8 cellular contexts compared by ENCODE assay signal in the genomic region with DNA sequence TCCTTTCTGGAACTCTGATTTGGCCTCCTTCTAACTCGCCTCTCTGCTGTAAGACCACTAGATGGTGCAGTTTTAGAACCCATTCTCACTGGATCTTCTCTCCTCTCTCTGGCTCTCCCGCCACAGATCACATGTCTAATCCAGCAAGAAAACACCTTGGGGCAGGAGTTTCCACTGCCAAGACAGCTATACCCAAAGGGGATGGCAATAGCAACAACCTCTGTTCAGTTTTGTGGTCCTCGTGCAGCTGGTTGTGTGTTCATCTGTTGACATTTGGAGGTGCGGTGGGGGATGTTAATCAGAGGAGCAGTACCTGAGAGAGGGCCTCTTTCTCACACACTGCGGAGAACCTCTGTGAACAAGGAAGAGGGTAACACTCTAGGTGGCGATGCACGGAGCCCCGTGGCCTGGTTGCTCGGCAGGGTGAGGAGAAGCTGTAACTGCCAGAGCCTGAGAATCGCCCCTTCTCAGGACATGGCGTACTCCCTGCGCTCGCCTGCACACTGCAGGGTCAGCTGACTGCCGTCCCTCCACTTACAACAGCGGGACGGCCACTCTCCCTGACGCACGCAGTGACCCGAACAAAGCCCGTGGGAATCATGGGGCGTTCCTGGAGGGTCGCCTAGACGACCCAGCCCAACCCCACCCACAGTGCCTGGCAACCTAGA. TPM values are rescaled to one million over a fixed set of nuclear protein-coding genes. Genes with fewer than 3 reads are reported as not detected.
DNase-seq lines count a peak whose midpoint lies in the region; ATAC-seq, FAIRE-seq and TF ChIP-seq lines count a peak whose summit lies in the region.

A gene (plus strand): TSS at position 666 of the 668 bp plus-strand sequence. CDS start 25 bp downstream, outside the sequence.

- H3K79me2 ChIP-seq in K562 (ENCODE audit: control insufficient read depth, insufficient read depth, low read length): no peaks in the 10 kb centered on the region

- no peaks in the 10 kb centered on the region for H3K27me3 ChIP-seq in K562 (ENCODE audit: control insufficient read depth in 2 of 2, insufficient read depth in 2 of 2, low read length in 2 of 2)
- H3K27me3 ChIP-seq in kidney epithelial cell (ENCODE audit: control insufficient read depth, insufficient read depth, low read length): no peaks in the 10 kb centered on the region

- POLR2A ChIA-PET in K562 (lab: Yijun Ruan, JAX): no interaction called here

- peak; percentile 11 for DNase-seq in AG09319 (ENCODE audit: extremely low read depth, low read depth)
- DNase-seq in GM12864 (ENCODE audit: low read depth): no peak
- DNase-seq in NCI-H2196 (lab: John Stamatoyannopoulos, UW; ENCODE audit: unreplicated experiment): peak; percentile 64
- peak in 3 of 4 experiments; percentile 10 to 44 (median 36) for DNase-seq in K562 (ENCODE audit: extremely low read depth in 1 of 4, low spot score in 3 of 4)
- DNase-seq in kidney epithelial cell (ENCODE audit: low read depth): no peak
- no peak for DNase-seq in effector CD8-positive, alpha-beta T cell (lab: John Stamatoyannopoulos, UW)

- ATAC-seq in HG02852 (IDR thresholded peaks at IDR 0.05; ENCODE audit: unreplicated experiment): peak; percentile 86
- ATAC-seq in K562: peak; percentile 89
- ATAC-seq in HG03095 (IDR thresholded peaks at IDR 0.05; ENCODE audit: unreplicated experiment): no peak

- 21% methylated on average over 19 of the region's 23 CpGs for WGBS in K562 (ENCODE audit: insufficient coverage, low coverage, missing lambda C conversion rate)

- CTCF ChIA-PET in K562 (lab: Yijun Ruan, JAX; ENCODE audit: low intra/inter-chr PET ratio): interaction anchor here (0.5 kb wide), 1 partner anchor 206 kb away, joined by 4 read pairs; no protein-coding TSS in a partner anchor

- no peak within 1 kb of the TSS for H3K9ac ChIP-seq in K562 (ENCODE audit: insufficient read depth in 1 of 2, low read depth in 2 of 2, low read length in 2 of 2)

- H3K4me2 ChIP-seq in K562 (ENCODE audit: insufficient read depth, low read length): no peak within 1 kb of the TSS; the same call in 1 of the 2 replicates

- FAIRE-seq in K562 (lab: Jason Lieb, UNC): peak; percentile 78

- no peaks in the 10 kb centered on the region for H3K9me3 ChIP-seq in K562 (replicated peaks; ENCODE audit: control insufficient read depth, insufficient read depth, low read depth, low read length)

- intact Hi-C loops in K562 (cut with micrococcal nuclease): loop anchor here (1.0 kb wide), 2 partner anchors 96 to 208 kb away; no protein-coding TSS in a partner anchor

- H3K36me3 ChIP-seq in K562 (ENCODE audit: control insufficient read depth, insufficient read depth, low read length): no peaks in the 10 kb centered on the region
- no peaks in the 10 kb centered on the region for H3K36me3 ChIP-seq in kidney epithelial cell (ENCODE audit: control insufficient read depth, insufficient read depth, low read length)

- peak within 1 kb of the TSS; percentile 59 for H2AFZ ChIP-seq in K562 (ENCODE audit: low read depth, low read length)

- H4K20me1 ChIP-seq in K562 (replicated peaks; ENCODE audit: control insufficient read depth, insufficient read depth, low read length): no peaks in the 10 kb centered on the region

- H3K9me1 ChIP-seq in K562 (ENCODE audit: control insufficient read depth, insufficient read depth, low read length): no peaks in the 10 kb centered on the region

- peaks cover 0 to 6% of the 10 kb centered on the region in 2 experiments; a peak in 2 of 5 replicates for H3K4me1 ChIP-seq in K562 (replicated peaks in 1 of 2; ENCODE audit: control insufficient read depth in 2 of 2, insufficient read depth in 2 of 2, low read length in 2 of 2)

- in situ Hi-C loops in K562 (cut with MboI): loop anchor here (25.0 kb wide), 1 partner anchor 542 kb away; a partner anchor contains a TSS

- peak; percentile 81 for TF ChIP-seq CTCF in AG09319 (IDR thresholded peaks at IDR 0.05; ENCODE audit: low read depth, low read length)
- TF ChIP-seq CTCF in GM12864 (IDR thresholded peaks at IDR 0.05; ENCODE audit: low read depth, low read length, missing control alignments): peak; percentile 65
- TF ChIP-seq CTCF in K562 (IDR thresholded peaks at IDR 0.05 in 2 of 3, conservative IDR thresholded peaks at IDR 0.05 in 1 of 3; ENCODE audit: insufficient read depth in 2 of 3, low read depth in 1 of 3, low read length in 3 of 3): peak; percentile 51 to 66 (median 60)
- peak; percentile 76 for TF ChIP-seq CTCF in kidney epithelial cell (IDR thresholded peaks at IDR 0.05; ENCODE audit: insufficient read depth, low read length, poor library complexity, severe bottlenecking)

- H3K27ac ChIP-seq in K562 (ENCODE audit: extremely low read depth, low read depth, low read length): no peak within 1 kb of the TSS

- no TSS peak for BruUV-seq in K562 (replicated peaks; lab: Mats Ljungman, UMichigan)

- TF ChIP-seq RAD21 in K562 (CRISPR knock-in tag; conservative IDR thresholded peaks at IDR 0.05 in 1 of 2, IDR thresholded peaks at IDR 0.05 in 1 of 2): peak; percentile 48 to 77

- no peak within 1 kb of the TSS for H3K4me3 ChIP-seq in GM12864 (ENCODE audit: low read depth, low read length)
- no peak within 1 kb of the TSS for H3K4me3 ChIP-seq in K562
- no peak within 1 kb of the TSS for H3K4me3 ChIP-seq in kidney epithelial cell (ENCODE audit: low read depth, low read length)

- no peak for TF ChIP-seq EP300 in K562 (IDR thresholded peaks at IDR 0.05; ENCODE audit: low read length)

- no peak for TF ChIP-seq POLR2A in K562 (conservative IDR thresholded peaks at IDR 0.05)

TF ChIP-seq in K562, 482 proteins besides CTCF, POLR2A, EP300 and RAD21 (continues in another document):
- TF ChIP-seq KLF13 (tag; IDR thresholded peaks at IDR 0.05; ENCODE audit: borderline replicate concordance, low read depth): no peak
- peak; percentile 39; the same call in 1 of the 2 replicates for TF ChIP-seq L3MBTL2 (IDR thresholded peaks at IDR 0.05)
- TF ChIP-seq, protein P1, sequence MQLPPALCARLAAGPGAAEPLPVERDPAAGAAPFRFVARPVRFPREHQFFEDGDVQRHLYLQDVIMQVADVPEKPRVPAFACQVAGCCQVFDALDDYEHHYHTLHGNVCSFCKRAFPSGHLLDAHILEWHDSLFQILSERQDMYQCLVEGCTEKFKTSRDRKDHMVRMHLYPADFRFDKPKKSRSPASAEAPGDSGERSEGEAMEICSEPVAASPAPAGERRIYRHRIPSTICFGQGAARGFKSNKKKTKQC (CRISPR knock-in tag; IDR thresholded peaks at IDR 0.05): no peak
- no peak for TF ChIP-seq MYNN (IDR thresholded peaks at IDR 0.05)
- TF ChIP-seq MYNN (CRISPR knock-in tag; IDR thresholded peaks at IDR 0.05): no peak
- no peak for TF ChIP-seq SMAD4 (CRISPR knock-in tag; conservative IDR thresholded peaks at IDR 0.05)
- no peak for TF ChIP-seq HDAC2 (IDR thresholded peaks at IDR 0.05)
- TF ChIP-seq TAF15 (IDR thresholded peaks at IDR 0.05; ENCODE audit: low read depth, low read length): no peak
- TF ChIP-seq SRSF3 (IDR thresholded peaks at IDR 0.05; ENCODE audit: insufficient read depth, low read length): no peak
- TF ChIP-seq, protein P2, sequence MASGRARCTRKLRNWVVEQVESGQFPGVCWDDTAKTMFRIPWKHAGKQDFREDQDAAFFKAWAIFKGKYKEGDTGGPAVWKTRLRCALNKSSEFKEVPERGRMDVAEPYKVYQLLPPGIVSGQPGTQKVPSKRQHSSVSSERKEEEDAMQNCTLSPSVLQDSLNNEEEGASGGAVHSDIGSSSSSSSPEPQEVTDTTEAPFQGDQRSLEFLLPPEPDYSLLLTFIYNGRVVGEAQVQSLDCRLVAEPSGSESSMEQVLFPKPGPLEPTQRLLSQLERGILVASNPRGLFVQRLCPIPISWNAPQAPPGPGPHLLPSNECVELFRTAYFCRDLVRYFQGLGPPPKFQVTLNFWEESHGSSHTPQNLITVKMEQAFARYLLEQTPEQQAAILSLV (tag; IDR thresholded peaks at IDR 0.05): no peak
- no peak for TF ChIP-seq COPS2 (conservative IDR thresholded peaks at IDR 0.05)

RNA-seq across cellular contexts. Expression of the gene that starts here (rescaled TPM):
- not detected in 2 replicates for total RNA-seq in K562 (2011; cell fraction: chromatin; rRNA removed; ENCODE audit: low replicate concordance)
- total RNA-seq in K562 (2011; cell fraction: nucleolus; rRNA removed): not detected in 2 replicates
- not detected in 2 replicates for total RNA-seq in K562 (2011; cell fraction: nucleoplasm; rRNA removed)
- total RNA-seq in K562 (2014; rRNA removed) (not detected in 2 replicates), K562 (2014; rRNA removed; fragmentation: Illumina TruSeq; extraction: Trizol) (not detected in 2 replicates), K562 (2015; rRNA removed; fragmentation: Illumina TruSeq; extraction: Trizol) (not detected in 2 replicates), K562 (2021) (not detected in 2 replicates), kidney epithelial cell (not detected in 2 replicates)
- polyA plus RNA-seq in K562 (2011; rRNA removed) (not detected in 2 replicates), K562 (2014; fragmentation: Illumina TruSeq; extraction: Trizol) (not detected in 2 replicates), K562 (2014; fragmentation: Nextera tagmentation; extraction: Ambion mirVana) (not detected), K562 (2014; rRNA removed) (not detected in 2 replicates)
- not detected in 2 replicates for polyA plus RNA-seq in K562 (2011; cell fraction: cytosol; rRNA removed)
- polyA plus RNA-seq in K562 (2011; cell fraction: nucleus; rRNA removed): not detected in 2 replicates
- not detected in 2 replicates for polyA plus RNA-seq in K562 (2012)
- not detected in 2 replicates for polyA minus RNA-seq in K562 (2011; rRNA and poly(A)+ RNA removed)
- not detected in 2 replicates for polyA minus RNA-seq in K562 (2011; cell fraction: cytosol; rRNA and poly(A)+ RNA removed)
- polyA minus RNA-seq in K562 (2011; cell fraction: nucleus; rRNA and poly(A)+ RNA removed): not detected in 2 replicates

Comparison
In these comparisons a context has a peak if more than half of its experiments do, and no peak if none do; other contexts are left out.
1. Peak in DNase-seq and ATAC-seq in K562; RNA of the gene not detected or under 1 TPM.
2. DNase-seq: peak in AG09319 (single experiment) and NCI-H2196 (single experiment); none in GM12864 (single experiment), kidney epithelial cell (single experiment) and effector CD8-positive, alpha-beta T cell (single experiment).
3. Peak in every context shown above with its lines, with median percentiles within 50 percentile points of each other: CTCF ChIP-seq.